8 cellular contexts compared by ENCODE assay signal in the genomic region with DNA sequence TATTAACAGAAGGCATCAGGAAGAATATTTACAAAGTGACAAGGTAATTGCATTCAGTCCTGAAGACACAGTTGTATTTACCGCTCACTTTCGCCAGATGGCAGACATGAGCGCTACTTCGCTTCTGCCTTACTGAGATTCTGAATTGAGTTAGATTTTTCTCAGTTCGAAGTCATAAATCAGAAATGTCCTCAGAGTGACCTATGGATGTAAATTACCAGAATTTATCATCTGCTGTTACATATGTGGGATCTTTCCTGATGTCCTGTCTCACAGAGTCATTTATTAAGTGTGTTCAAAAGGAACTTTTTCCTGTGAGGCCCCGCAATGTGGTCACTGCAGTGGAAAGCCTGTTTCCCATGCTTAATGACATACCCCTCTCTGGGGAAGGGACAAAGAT.
A peak's percentile ranks its signal among the peaks of the same experiment; 100 is the strongest.
DNase-seq lines count a peak whose midpoint lies in the region; ATAC-seq, FAIRE-seq and TF ChIP-seq lines count a peak whose summit lies in the region.

No MANE protein-coding gene starts in this region.

- H3K36me3 ChIP-seq in K562 (ENCODE audit: control insufficient read depth, insufficient read depth, low read length): no peaks in the 10 kb centered on the region

- H3K9me1 ChIP-seq in K562 (ENCODE audit: control insufficient read depth, insufficient read depth, low read length): no peaks in the 10 kb centered on the region

- in situ Hi-C loops in K562 (cut with MboI): loop anchor here (25.0 kb wide), 1 partner anchor 231 kb away; no protein-coding TSS in a partner anchor

- no peak overlapping the region for H3K27ac ChIP-seq in K562 (ENCODE audit: extremely low read depth, low read depth, low read length)

- POLR2A ChIA-PET in K562 (lab: Yijun Ruan, JAX): no interaction called here

- H4K20me1 ChIP-seq in K562 (replicated peaks; ENCODE audit: control insufficient read depth, insufficient read depth, low read length): no peaks in the 10 kb centered on the region

- FAIRE-seq in K562 (lab: Jason Lieb, UNC): peak; percentile 94

- no peaks in the 10 kb centered on the region for H3K79me2 ChIP-seq in K562 (ENCODE audit: control insufficient read depth, insufficient read depth, low read length)

- intact Hi-C loops in K562 (cut with micrococcal nuclease): loop anchor here (1.0 to 2.0 kb wide), 2 partner anchors 228 to 262 kb away; no protein-coding TSS in a partner anchor

- H3K9me3 ChIP-seq in K562 (replicated peaks; ENCODE audit: control insufficient read depth, insufficient read depth, low read depth, low read length): no peaks in the 10 kb centered on the region

- H2AFZ ChIP-seq in K562 (ENCODE audit: low read depth, low read length): no peak overlapping the region

- TF ChIP-seq CTCF in K562 (IDR thresholded peaks at IDR 0.05 in 2 of 3, conservative IDR thresholded peaks at IDR 0.05 in 1 of 3; ENCODE audit: insufficient read depth in 2 of 3, low read depth in 1 of 3, low read length in 3 of 3): peak; percentile 62 to 75 (median 67); a peak in 5 of 6 replicates

- TF ChIP-seq POLR2A in K562 (conservative IDR thresholded peaks at IDR 0.05): no peak

- TF ChIP-seq EP300 in K562 (IDR thresholded peaks at IDR 0.05; ENCODE audit: low read length): no peak

- no peak overlapping the region for H3K4me3 ChIP-seq in K562

- peak; percentile 58 to 67 for TF ChIP-seq RAD21 in K562 (CRISPR knock-in tag; conservative IDR thresholded peaks at IDR 0.05 in 1 of 2, IDR thresholded peaks at IDR 0.05 in 1 of 2)

- DNase-seq in EL (peak; percentile 60), SKM-1 (lab: John Stamatoyannopoulos, UW; ENCODE audit: unreplicated experiment) (peak; percentile 31), K562 (ENCODE audit: extremely low read depth in 1 of 4, low spot score in 3 of 4) (peak; percentile 36 to 61 (median 44)), iris pigment epithelial cell (ENCODE audit: low read depth) (peak; percentile 51)
- peak; percentile 60 for DNase-seq in stimulated activated CD4-positive, alpha-beta T cell treated with anti-CD3 and anti-CD28 coated beads, Interleukin-2, amount 100 ng/mL, for 24 hours

- H3K9ac ChIP-seq in K562 (ENCODE audit: insufficient read depth in 1 of 2, low read depth in 2 of 2, low read length in 2 of 2): no peak overlapping the region

- no TSS peak for BruUV-seq in K562 (replicated peaks; lab: Mats Ljungman, UMichigan)

- H3K4me2 ChIP-seq in K562 (ENCODE audit: insufficient read depth, low read length): no peak overlapping the region

- ATAC-seq in GM19468 (IDR thresholded peaks at IDR 0.05; ENCODE audit: extremely low read depth, unreplicated experiment): peak; percentile 61
- peak; percentile 77 for ATAC-seq in HG03565 (IDR thresholded peaks at IDR 0.05; ENCODE audit: unreplicated experiment)
- peak; percentile 84 for ATAC-seq in K562
- ATAC-seq in HG03460 (IDR thresholded peaks at IDR 0.05; ENCODE audit: unreplicated experiment): no peak

- no peaks in the 10 kb centered on the region for H3K27me3 ChIP-seq in K562 (ENCODE audit: control insufficient read depth in 2 of 2, insufficient read depth in 2 of 2, low read length in 2 of 2)

- CTCF ChIA-PET in K562 (lab: Yijun Ruan, JAX; ENCODE audit: low intra/inter-chr PET ratio): interaction anchor here (1.7 to 2.5 kb wide), 2 partner anchors 229 to 886 kb away, joined by 4 to 14 read pairs; no protein-coding TSS in a partner anchor

- WGBS in K562 (ENCODE audit: insufficient coverage, low coverage, missing lambda C conversion rate): 15% methylated on average over 6 of the region's 6 CpGs

- H3K4me1 ChIP-seq in K562 (replicated peaks in 1 of 2; ENCODE audit: control insufficient read depth in 2 of 2, insufficient read depth in 2 of 2, low read length in 2 of 2): no peaks in the 10 kb centered on the region; a peak in 1 of 5 replicates

TF ChIP-seq in K562, 482 proteins besides CTCF, POLR2A, EP300 and RAD21:
- TF ChIP-seq ZNF184 (CRISPR knock-in tag; IDR thresholded peaks at IDR 0.05) (no peak), MEIS2 (IDR thresholded peaks at IDR 0.05; ENCODE audit: partially characterized antibody) (peak; percentile 80), MTA1 (IDR thresholded peaks at IDR 0.05; ENCODE audit: borderline replicate concordance) (no peak), KAT8 (IDR thresholded peaks at IDR 0.05; ENCODE audit: low read depth) (no peak), SMC3 (conservative IDR thresholded peaks at IDR 0.05; ENCODE audit: insufficient read depth, low read depth, low read length) (peak; percentile 66), SRSF1 (IDR thresholded peaks at IDR 0.05; ENCODE audit: low read depth, low read length) (no peak)
- TF ChIP-seq, protein P1, sequence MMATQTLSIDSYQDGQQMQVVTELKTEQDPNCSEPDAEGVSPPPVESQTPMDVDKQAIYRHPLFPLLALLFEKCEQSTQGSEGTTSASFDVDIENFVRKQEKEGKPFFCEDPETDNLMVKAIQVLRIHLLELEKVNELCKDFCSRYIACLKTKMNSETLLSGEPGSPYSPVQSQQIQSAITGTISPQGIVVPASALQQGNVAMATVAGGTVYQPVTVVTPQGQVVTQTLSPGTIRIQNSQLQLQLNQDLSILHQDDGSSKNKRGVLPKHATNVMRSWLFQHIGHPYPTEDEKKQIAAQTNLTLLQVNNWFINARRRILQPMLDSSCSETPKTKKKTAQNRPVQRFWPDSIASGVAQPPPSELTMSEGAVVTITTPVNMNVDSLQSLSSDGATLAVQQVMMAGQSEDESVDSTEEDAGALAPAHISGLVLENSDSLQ (IDR thresholded peaks at IDR 0.05): peak; percentile 61; the same call in 1 of the 2 replicates
- TF ChIP-seq, protein P2, sequence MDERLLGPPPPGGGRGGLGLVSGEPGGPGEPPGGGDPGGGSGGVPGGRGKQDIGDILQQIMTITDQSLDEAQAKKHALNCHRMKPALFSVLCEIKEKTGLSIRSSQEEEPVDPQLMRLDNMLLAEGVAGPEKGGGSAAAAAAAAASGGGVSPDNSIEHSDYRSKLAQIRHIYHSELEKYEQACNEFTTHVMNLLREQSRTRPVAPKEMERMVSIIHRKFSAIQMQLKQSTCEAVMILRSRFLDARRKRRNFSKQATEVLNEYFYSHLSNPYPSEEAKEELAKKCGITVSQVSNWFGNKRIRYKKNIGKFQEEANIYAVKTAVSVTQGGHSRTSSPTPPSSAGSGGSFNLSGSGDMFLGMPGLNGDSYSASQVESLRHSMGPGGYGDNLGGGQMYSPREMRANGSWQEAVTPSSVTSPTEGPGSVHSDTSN (CRISPR knock-in tag; IDR thresholded peaks at IDR 0.05; ENCODE audit: low read depth): no peak
- TF ChIP-seq, protein P2 (tag; conservative IDR thresholded peaks at IDR 0.05; ENCODE audit: low read depth): peak; percentile 93
- TF ChIP-seq, protein P3, sequence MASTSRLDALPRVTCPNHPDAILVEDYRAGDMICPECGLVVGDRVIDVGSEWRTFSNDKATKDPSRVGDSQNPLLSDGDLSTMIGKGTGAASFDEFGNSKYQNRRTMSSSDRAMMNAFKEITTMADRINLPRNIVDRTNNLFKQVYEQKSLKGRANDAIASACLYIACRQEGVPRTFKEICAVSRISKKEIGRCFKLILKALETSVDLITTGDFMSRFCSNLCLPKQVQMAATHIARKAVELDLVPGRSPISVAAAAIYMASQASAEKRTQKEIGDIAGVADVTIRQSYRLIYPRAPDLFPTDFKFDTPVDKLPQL (IDR thresholded peaks at IDR 0.05; ENCODE audit: extremely low read depth, insufficient read length): no peak
TF ChIP-seq in K562: peak in this region for 4.
